ENCODE assay signal across 1 cellular context in the genomic region with DNA sequence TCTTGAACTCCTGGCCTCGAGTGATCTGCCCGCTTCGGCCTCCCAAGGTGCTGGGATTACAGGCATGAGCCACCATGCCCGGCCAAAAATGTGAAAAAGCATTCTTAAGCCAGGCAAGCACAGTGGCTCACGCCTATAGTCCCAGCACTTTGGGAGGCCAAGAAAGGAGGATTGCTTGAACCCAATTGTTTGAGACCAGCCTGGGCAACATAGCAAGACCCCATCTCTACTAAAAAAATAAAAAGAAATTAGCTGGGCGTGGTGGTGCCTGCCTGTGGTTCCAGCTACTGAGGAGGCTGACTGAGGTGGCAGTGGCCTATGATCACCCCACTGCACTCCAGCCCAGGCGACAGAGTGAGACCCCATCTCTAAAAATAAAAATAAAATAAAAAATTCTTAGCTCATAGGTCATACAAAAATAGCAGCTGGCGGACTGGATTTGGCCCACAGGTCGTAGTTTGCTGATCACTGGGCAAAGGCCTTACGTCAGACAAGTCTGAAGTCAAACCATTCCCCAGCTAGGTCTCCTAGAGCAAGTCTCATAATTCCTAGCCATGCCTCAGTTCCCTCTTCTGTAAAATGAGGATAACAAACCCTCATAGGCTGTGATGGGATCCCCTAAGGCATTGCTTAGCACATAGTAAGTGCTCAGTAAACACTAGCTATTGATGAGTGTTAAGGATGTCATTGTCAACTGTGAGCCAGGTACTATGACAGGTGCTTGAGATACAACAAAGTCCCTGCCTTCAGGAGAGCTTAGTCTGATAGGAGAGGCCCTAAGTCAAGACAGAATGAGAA.
TF ChIP-seq lines count a peak whose summit lies in the region.

No MANE protein-coding gene starts in this region.

TF ChIP-seq in HEK293, 187 proteins besides CTCF, POLR2A, EP300 and RAD21 (continued from another document):
- TF ChIP-seq ZNF121 (tag by site-specific recombination; IDR thresholded peaks at IDR 0.05) (peak; percentile 80), ZNF24 (tag by site-specific recombination; IDR thresholded peaks at IDR 0.05) (no peak)
